ENCODE assay signal across 25 cellular contexts in genomic region chr4:8096690-8097061, GRCh38.
DNase-seq lines count a peak whose midpoint lies in the region; ATAC-seq and TF ChIP-seq lines count a peak whose summit lies in the region.
"Had no signal": no experiment of that assay in that cellular context is flagged by ENCODE, and none has a peak within 500 bp of the region (broad histone marks: within the 10 kb centered on the region; RNA-seq: fewer than 3 reads in every experiment).

No MANE protein-coding gene starts in this region.

- H3K36me3 Mint-ChIP-seq in CD14-positive monocyte: no peaks in the 10 kb centered on the region

- H4K20me1 ChIP-seq in BLaER1: no peaks in the 10 kb centered on the region

- H3K9me3 Mint-ChIP-seq in CD14-positive monocyte: peaks cover 13 to 35% (median 28%) of the 10 kb centered on the region in 7 donors

- H3K4me1 ChIP-seq in BLaER1 (peaks cover 58% of the 10 kb centered on the region), gastroesophageal sphincter (peaks cover 0 to 17% (median 0%) of the 10 kb centered on the region in 3 donors), gastrocnemius medialis (peaks cover 42 to 51% of the 10 kb centered on the region in 2 donors)

- TF ChIP-seq EP300 in gastroesophageal sphincter (IDR thresholded peaks at IDR 0.05): no peak

- peak overlapping the region; percentile 93 for H3K4me2 ChIP-seq in BLaER1
- H3K4me2 ChIP-seq: A549, PC-9 had no signal

- H3K27ac ChIP-seq in BLaER1 (peak overlapping the region; percentile 69), gastroesophageal sphincter (peak overlapping the region in 3 of 4 donors; percentile 48 to 68 (median 59)), gastrocnemius medialis (peak overlapping the region; percentile 91 to 96 (median 94))
- H3K27ac ChIP-seq: A549, C4-2B, PC-9 had no signal

- H3K9ac ChIP-seq in BLaER1: peak overlapping the region; percentile 63

- TF ChIP-seq POLR2A in gastroesophageal sphincter (IDR thresholded peaks at IDR 0.05) (no peak), gastrocnemius medialis (IDR thresholded peaks at IDR 0.05) (no peak)

- DNase-seq in CD14-positive monocyte (ENCODE audit: low spot score): peak; percentile 36
- DNase-seq in gastrocnemius medialis: no peak
- no peak for DNase-seq in NCI-H1694 treated with DMSO at 0.1 percent for 48 hours (lab: John Stamatoyannopoulos, UW)
- no peak for DNase-seq in MV-4-11 (lab: John Stamatoyannopoulos, UW)
- DNase-seq: AML-193; Calu3; CD8-positive, alpha-beta memory T cell; DMS79 treated with DMSO at 0.1 percent for 48 hours; Karpas-422; NCI-H1092 treated with DMSO at 0.1 percent for 48 hours; NCI-H1436 treated with DMSO at 0.1 percent for 48 hours; NCI-H2029; NCI-H446; NCI-H524 treated with DMSO at 0.1 percent for 48 hours; NCI-H82; NK-92 treated with Interleukin-12 subunit alpha and Interleukin-12 subunit beta, amount 100 ng/mL, for 24 hours; PC-9; RPMI8226; SHP77 treated with DMSO at 0.1 percent for 48 hours had no signal

- H3K4me1 Mint-ChIP-seq in CD14-positive monocyte: peaks cover 3% of the 10 kb centered on the region
- H3K4me1 Mint-ChIP-seq: CD8-positive, alpha-beta memory T cell had no signal

- H3K9me3 ChIP-seq in BLaER1 (peaks cover 28% of the 10 kb centered on the region), gastroesophageal sphincter (peaks cover 0 to 26% (median 0%) of the 10 kb centered on the region in 3 donors), gastrocnemius medialis (no peaks in the 10 kb centered on the region)

- no peaks in the 10 kb centered on the region for H3K27me3 ChIP-seq in BLaER1
- H3K27me3 ChIP-seq in gastroesophageal sphincter: no peaks in the 10 kb centered on the region
- H3K27me3 ChIP-seq in gastrocnemius medialis: no peaks in the 10 kb centered on the region

- TF ChIP-seq CTCF in CD14-positive monocyte (IDR thresholded peaks at IDR 0.05) (no peak), gastroesophageal sphincter (IDR thresholded peaks at IDR 0.05) (no peak), gastrocnemius medialis (IDR thresholded peaks at IDR 0.05 in 4 of 5, conservative IDR thresholded peaks at IDR 0.05 in 1 of 5) (no peak)

- 68% methylated on average over 4 of the region's 12 CpGs; no CpG with 5 or more reads in 1 of the 2 donors for WGBS in gastroesophageal sphincter (ENCODE audit: low coverage in 1 of 2), 2 donors

- H3K4me3 ChIP-seq in BLaER1: peak overlapping the region; percentile 42
- H3K4me3 ChIP-seq in gastroesophageal sphincter: no peak overlapping the region
- peak overlapping the region; percentile 26 to 43 (median 30) for H3K4me3 ChIP-seq in gastrocnemius medialis
- H3K4me3 ChIP-seq: A549, PC-9 had no signal

- H3K27me3 Mint-ChIP-seq in CD14-positive monocyte (ENCODE audit: low read depth in 3 of 3): peaks cover 0 to 11% (median 3%) of the 10 kb centered on the region in 3 donors
- H3K27me3 Mint-ChIP-seq: CD8-positive, alpha-beta memory T cell had no signal

- intact Hi-C loops in CD14-positive monocyte (cut with micrococcal nuclease): no loop called here
- intact Hi-C loops in gastrocnemius medialis (cut with DNase I; ENCODE audit: low total_unique reads): no loop called here

- H3K36me3 ChIP-seq in BLaER1: no peaks in the 10 kb centered on the region
- H3K36me3 ChIP-seq in gastroesophageal sphincter: peaks cover 0 to 20% of the 10 kb centered on the region in 2 donors
- peaks cover 0 to 29% of the 10 kb centered on the region in 2 donors for H3K36me3 ChIP-seq in gastrocnemius medialis

- H3K27ac Mint-ChIP-seq in CD14-positive monocyte: no peak overlapping the region
- H3K27ac Mint-ChIP-seq: CD8-positive, alpha-beta memory T cell had no signal

- ATAC-seq in gastroesophageal sphincter: no peak
- no peak for ATAC-seq in gastrocnemius medialis
- no peak for ATAC-seq in GM21723 (IDR thresholded peaks at IDR 0.05; ENCODE audit: unreplicated experiment)
- ATAC-seq: A549, HepG2 had no signal

- in situ Hi-C loops in gastrocnemius medialis (cut with MboI; ENCODE audit: low sequenced_read_pairs in 4 of 4): no loop called here

- H3K4me3 Mint-ChIP-seq in CD14-positive monocyte: no peak overlapping the region
- H3K4me3 Mint-ChIP-seq: CD8-positive, alpha-beta memory T cell had no signal

Comparison
In these comparisons a context has a peak if more than half of its experiments do, and no peak if none do; other contexts are left out.
1. H3K4me3 ChIP-seq: peak in BLaER1 (single experiment) and gastrocnemius medialis (4 of 4); none in gastroesophageal sphincter (0 of 2).
2. Peak in every context shown above with its lines, with median percentiles within 50 percentile points of each other: H3K27ac ChIP-seq.